Comparison of ENCODE assay signal across 10 cellular contexts in the genomic region with DNA sequence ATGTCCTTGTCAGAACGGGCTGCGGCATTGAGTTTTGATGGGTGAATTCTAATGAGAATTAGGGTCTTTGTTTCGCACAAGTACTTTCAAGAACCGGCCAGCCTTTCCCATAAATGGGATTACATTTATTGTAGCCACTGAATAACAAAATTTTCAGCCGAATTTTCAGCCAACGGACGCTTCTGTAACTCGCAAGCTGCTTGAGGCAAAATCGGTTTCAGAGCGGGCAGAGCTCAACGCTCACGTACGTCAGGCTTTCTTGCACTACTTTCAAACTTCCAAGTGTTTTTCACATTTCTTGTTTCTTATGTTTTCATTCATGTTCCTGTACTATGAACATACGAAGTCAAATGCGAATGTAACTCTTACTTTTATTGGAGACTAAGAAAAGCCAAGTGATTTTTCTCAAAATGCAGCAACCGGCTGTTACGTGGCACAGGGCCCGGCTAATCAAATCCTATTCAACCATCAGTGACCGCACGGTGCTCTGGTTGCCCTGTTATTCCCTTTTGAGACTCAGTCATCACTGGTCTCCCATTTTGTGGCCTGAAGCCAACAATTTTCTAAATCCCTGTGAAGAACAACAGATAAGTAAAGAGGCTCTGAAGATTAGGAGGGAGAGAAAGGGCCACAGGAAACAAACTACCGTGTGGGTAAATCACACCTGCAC.
DNase-seq lines count a peak whose midpoint lies in the region; ATAC-seq and FAIRE-seq lines count a peak whose summit lies in the region.
"Had no signal": no experiment of that assay in that cellular context is flagged by ENCODE, and none has a peak within 500 bp of the region (broad histone marks: within the 10 kb centered on the region; RNA-seq: fewer than 3 reads in every experiment).

No MANE protein-coding gene starts in this region.

- peaks cover 8% of the 10 kb centered on the region for H3K4me1 ChIP-seq in iPS-15b (ENCODE audit: control insufficient read depth, insufficient read depth, low read length)

- no peak for FAIRE-seq in RCC 7860 (lab: Jason Lieb, UNC)

- peaks cover 47% of the 10 kb centered on the region for H3K27me3 ChIP-seq in iPS-15b (ENCODE audit: control insufficient read depth, insufficient read depth, low read length)

- no peak for DNase-seq in T-helper 2 cell treated with Interferon-gamma antibody and Interleukin-4, amounts not matched to agents 5 μg/mL and 100 μg/mL, for 36 hours (ENCODE audit: low spot score)
- DNase-seq in T-helper 2 cell (no peak), D341Med (ENCODE audit: low spot score) (no peak), RCC 7860 (ENCODE audit: low spot score) (no peak), SHP77 (lab: John Stamatoyannopoulos, UW) (no peak)
- no peak for DNase-seq in activated naive CD8-positive, alpha-beta T cell treated with anti-CD3 and anti-CD28 coated beads, Interleukin-2, amount 10 ng/mL, durations not matched to agents 7 days and 5 days
- no peak for DNase-seq in stimulated activated effector memory CD8-positive, alpha-beta T cell treated with anti-CD3 and anti-CD28 coated beads, Interleukin-12 subunit alpha, Interleukin-12 subunit beta, amount 100 ng/mL, for 72 hours (ENCODE audit: low spot score in 2 of 2)
- DNase-seq: effector memory CD4-positive, alpha-beta T cell; NCI-H2081 had no signal

- H3K27ac Mint-ChIP-seq in T-helper 2 cell treated with Interferon-gamma antibody and Interleukin-4, amounts not matched to agents 5 μg/mL and 100 μg/mL, for 36 hours = no peak overlapping the region
- no peak overlapping the region for H3K27ac Mint-ChIP-seq in activated naive CD8-positive, alpha-beta T cell treated with anti-CD3 and anti-CD28 coated beads, Interleukin-2, amount 10 ng/mL, durations not matched to agents 7 days and 5 days
- peak overlapping the region; percentile 81 for H3K27ac Mint-ChIP-seq in stimulated activated effector memory CD8-positive, alpha-beta T cell treated with anti-CD3 and anti-CD28 coated beads, Interleukin-12 subunit alpha, Interleukin-12 subunit beta, amount 100 ng/mL, for 72 hours

- POLR2A ChIA-PET in activated naive CD8-positive, alpha-beta T cell treated with anti-CD3 and anti-CD28 coated beads, Interleukin-2, amount 10 ng/mL, durations not matched to agents 7 days and 5 days (lab: Charles Lee) = interaction anchor here (0.6 kb wide), 1 partner anchor 15 kb away, joined by 6 read pairs; no protein-coding TSS in a partner anchor

- H3K4me3 ChIP-seq in iPS-15b (ENCODE audit: low read depth, low read length) = peak overlapping the region; percentile 38

- H3K9me3 Mint-ChIP-seq in T-helper 2 cell treated with Interferon-gamma antibody and Interleukin-4, amounts not matched to agents 5 μg/mL and 100 μg/mL, for 36 hours = no peaks in the 10 kb centered on the region
- no peaks in the 10 kb centered on the region for H3K9me3 Mint-ChIP-seq in activated naive CD8-positive, alpha-beta T cell treated with anti-CD3 and anti-CD28 coated beads, Interleukin-2, amount 10 ng/mL, durations not matched to agents 7 days and 5 days
- H3K9me3 Mint-ChIP-seq in stimulated activated effector memory CD8-positive, alpha-beta T cell treated with anti-CD3 and anti-CD28 coated beads, Interleukin-12 subunit alpha, Interleukin-12 subunit beta, amount 100 ng/mL, for 72 hours = no peaks in the 10 kb centered on the region

- no peak overlapping the region for H3K9ac ChIP-seq in iPS-15b (ENCODE audit: low read depth, low read length)

- H3K9me3 ChIP-seq in iPS-15b (ENCODE audit: control insufficient read depth, insufficient read depth, low read length) = no peaks in the 10 kb centered on the region

- H3K27me3 Mint-ChIP-seq in T-helper 2 cell treated with Interferon-gamma antibody and Interleukin-4, amounts not matched to agents 5 μg/mL and 100 μg/mL, for 36 hours (ENCODE audit: low read depth) = peaks cover 18% of the 10 kb centered on the region
- H3K27me3 Mint-ChIP-seq in activated naive CD8-positive, alpha-beta T cell treated with anti-CD3 and anti-CD28 coated beads, Interleukin-2, amount 10 ng/mL, durations not matched to agents 7 days and 5 days = peaks cover 35% of the 10 kb centered on the region

- peaks cover 16% of the 10 kb centered on the region for H3K4me1 Mint-ChIP-seq in T-helper 2 cell treated with Interferon-gamma antibody and Interleukin-4, amounts not matched to agents 5 μg/mL and 100 μg/mL, for 36 hours (ENCODE audit: low read depth)
- H3K4me1 Mint-ChIP-seq in activated naive CD8-positive, alpha-beta T cell treated with anti-CD3 and anti-CD28 coated beads, Interleukin-2, amount 10 ng/mL, durations not matched to agents 7 days and 5 days = peaks cover 7% of the 10 kb centered on the region
- H3K4me1 Mint-ChIP-seq in stimulated activated effector memory CD8-positive, alpha-beta T cell treated with anti-CD3 and anti-CD28 coated beads, Interleukin-12 subunit alpha, Interleukin-12 subunit beta, amount 100 ng/mL, for 72 hours = peaks cover 6% of the 10 kb centered on the region

- no peak for ATAC-seq in activated naive CD8-positive, alpha-beta T cell treated with anti-CD3 and anti-CD28 coated beads, Interleukin-2, amount 10 ng/mL, durations not matched to agents 7 days and 5 days (ENCODE audit: low read depth)
- ATAC-seq in stimulated activated effector memory CD8-positive, alpha-beta T cell treated with anti-CD3 and anti-CD28 coated beads, Interleukin-12 subunit alpha, Interleukin-12 subunit beta, amount 100 ng/mL, for 72 hours = no peak

- no peaks in the 10 kb centered on the region for H3K36me3 Mint-ChIP-seq in T-helper 2 cell treated with Interferon-gamma antibody and Interleukin-4, amounts not matched to agents 5 μg/mL and 100 μg/mL, for 36 hours (ENCODE audit: low read depth)
- H3K36me3 Mint-ChIP-seq in activated naive CD8-positive, alpha-beta T cell treated with anti-CD3 and anti-CD28 coated beads, Interleukin-2, amount 10 ng/mL, durations not matched to agents 7 days and 5 days = no peaks in the 10 kb centered on the region
- H3K36me3 Mint-ChIP-seq in stimulated activated effector memory CD8-positive, alpha-beta T cell treated with anti-CD3 and anti-CD28 coated beads, Interleukin-12 subunit alpha, Interleukin-12 subunit beta, amount 100 ng/mL, for 72 hours = no peaks in the 10 kb centered on the region

- H3K36me3 ChIP-seq in iPS-15b (ENCODE audit: control insufficient read depth, insufficient read depth, low read length) = no peaks in the 10 kb centered on the region

- H3K4me3 Mint-ChIP-seq in T-helper 2 cell treated with Interferon-gamma antibody and Interleukin-4, amounts not matched to agents 5 μg/mL and 100 μg/mL, for 36 hours = peak overlapping the region; percentile 83
- peak overlapping the region; percentile 86 for H3K4me3 Mint-ChIP-seq in activated naive CD8-positive, alpha-beta T cell treated with anti-CD3 and anti-CD28 coated beads, Interleukin-2, amount 10 ng/mL, durations not matched to agents 7 days and 5 days
- H3K4me3 Mint-ChIP-seq in stimulated activated effector memory CD8-positive, alpha-beta T cell treated with anti-CD3 and anti-CD28 coated beads, Interleukin-12 subunit alpha, Interleukin-12 subunit beta, amount 100 ng/mL, for 72 hours = peak overlapping the region; percentile 59
